7 cellular contexts compared by ENCODE assay signal in the genomic region with DNA sequence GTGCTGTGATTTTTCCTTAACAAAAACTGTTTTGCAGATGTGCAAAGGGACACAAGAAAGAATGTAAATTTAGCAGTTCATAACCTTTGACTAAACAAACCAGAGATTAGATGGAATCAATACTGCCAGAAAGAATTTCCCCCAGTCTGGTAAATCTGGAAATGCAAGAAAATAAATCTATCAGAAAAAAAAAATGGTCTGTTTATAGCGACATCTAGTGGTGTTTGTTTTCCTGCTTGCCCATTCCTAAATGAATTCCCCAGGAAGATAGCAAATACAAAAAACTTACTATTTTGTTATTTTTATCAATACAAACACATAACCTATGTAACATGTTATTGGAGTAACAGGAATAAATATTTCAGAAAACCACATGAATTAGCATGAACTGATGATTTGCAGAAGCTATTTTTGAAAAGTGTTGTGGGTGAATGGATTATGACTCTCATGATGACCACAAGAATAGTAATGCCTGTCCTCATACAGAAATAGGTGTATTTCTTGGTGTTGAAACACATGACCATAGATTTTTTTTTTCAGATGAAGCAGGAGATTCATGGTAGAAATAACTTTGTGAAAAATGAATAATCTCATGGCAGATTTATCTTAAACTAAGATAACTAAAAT.
DNase-seq lines count a peak whose midpoint lies in the region; ATAC-seq and TF ChIP-seq lines count a peak whose summit lies in the region.

No MANE protein-coding gene starts in this region.

- no peaks in the 10 kb centered on the region for H3K9me2 ChIP-seq in neural cell (ENCODE audit: insufficient read depth, low read length)

- peak; percentile 80 for TF ChIP-seq RAD21 in neural cell (conservative IDR thresholded peaks at IDR 0.05)

- H3K79me2 ChIP-seq in neural cell (replicated peaks; ENCODE audit: insufficient read depth, low read length) = no peaks in the 10 kb centered on the region

- intact Hi-C loops in left colon (cut with DNase I, micrococcal nuclease) = loop anchor here in 1 of 2 donors (10.0 kb wide), 1 partner anchor 1194 kb away; no protein-coding TSS in a partner anchor

- H3K9me3 Mint-ChIP-seq in chondrocyte (ENCODE audit: low read depth) = no peaks in the 10 kb centered on the region
- peaks cover 3% of the 10 kb centered on the region for H3K9me3 Mint-ChIP-seq in stimulated activated effector memory CD8-positive, alpha-beta T cell treated with anti-CD3 and anti-CD28 coated beads, Interleukin-12 subunit alpha, Interleukin-12 subunit beta, amount 100 ng/mL, for 72 hours

- H3F3A ChIP-seq in neural cell (ENCODE audit: insufficient read depth, low read length, poor library complexity, severe bottlenecking) = no peaks in the 10 kb centered on the region

- no peak overlapping the region for H2AFZ ChIP-seq in neural cell (ENCODE audit: low read depth, low read length)

- TF ChIP-seq EP300 in neural cell (conservative IDR thresholded peaks at IDR 0.05; ENCODE audit: poor library complexity, severe bottlenecking) = no peak

- H3K4me3 Mint-ChIP-seq in chondrocyte (ENCODE audit: unreplicated experiment) = no peak overlapping the region
- H3K4me3 Mint-ChIP-seq in stimulated activated effector memory CD8-positive, alpha-beta T cell treated with anti-CD3 and anti-CD28 coated beads, Interleukin-12 subunit alpha, Interleukin-12 subunit beta, amount 100 ng/mL, for 72 hours = no peak overlapping the region

- H3K9me3 ChIP-seq in neural cell (ENCODE audit: low read length) = no peaks in the 10 kb centered on the region

- H3K27me3 ChIP-seq in neural cell (ENCODE audit: insufficient read depth, low read depth, low read length) = no peaks in the 10 kb centered on the region

- peaks cover 7% of the 10 kb centered on the region for H3K27me3 Mint-ChIP-seq in chondrocyte (ENCODE audit: low read depth)

- H3K27ac Mint-ChIP-seq in chondrocyte (ENCODE audit: unreplicated experiment) = no peak overlapping the region
- no peak overlapping the region for H3K27ac Mint-ChIP-seq in stimulated activated effector memory CD8-positive, alpha-beta T cell treated with anti-CD3 and anti-CD28 coated beads, Interleukin-12 subunit alpha, Interleukin-12 subunit beta, amount 100 ng/mL, for 72 hours

- H3K27ac ChIP-seq in neural cell (ENCODE audit: low read length) = no peak overlapping the region

- TF ChIP-seq CTCF in GM12872 (IDR thresholded peaks at IDR 0.05; ENCODE audit: insufficient read depth, low read depth, low read length) (peak; percentile 57), NB4 (IDR thresholded peaks at IDR 0.05; ENCODE audit: low read depth, low read length) (peak; percentile 47), chondrocyte (IDR thresholded peaks at IDR 0.05) (peak; percentile 89), neural cell (IDR thresholded peaks at IDR 0.05; ENCODE audit: poor library complexity, severe bottlenecking) (peak; percentile 80)

- peak; percentile 68 for DNase-seq in NB4 (ENCODE audit: low read depth)
- no peak for DNase-seq in chondrocyte (ENCODE audit: low spot score)
- DNase-seq in left colon = no peak
- DNase-seq in stimulated activated effector memory CD8-positive, alpha-beta T cell treated with anti-CD3 and anti-CD28 coated beads, Interleukin-12 subunit alpha, Interleukin-12 subunit beta, amount 100 ng/mL, for 72 hours (ENCODE audit: low spot score in 2 of 2) = no peak

- no peak for TF ChIP-seq POLR2A in NB4 (IDR thresholded peaks at IDR 0.05; ENCODE audit: extremely low read depth, insufficient read length)

- no peaks in the 10 kb centered on the region for H3K36me3 ChIP-seq in neural cell (ENCODE audit: insufficient read depth, low read length)

- no peak overlapping the region for H3K4me2 ChIP-seq in neural cell (ENCODE audit: low read length)

- H3K36me3 Mint-ChIP-seq in chondrocyte (ENCODE audit: low read depth) = no peaks in the 10 kb centered on the region
- H3K36me3 Mint-ChIP-seq in stimulated activated effector memory CD8-positive, alpha-beta T cell treated with anti-CD3 and anti-CD28 coated beads, Interleukin-12 subunit alpha, Interleukin-12 subunit beta, amount 100 ng/mL, for 72 hours = no peaks in the 10 kb centered on the region

- H3K9ac ChIP-seq in neural cell (ENCODE audit: low read length) = no peak overlapping the region

- H3K4me3 ChIP-seq in NB4 (ENCODE audit: low read depth, low read length) = no peak overlapping the region
- H3K4me3 ChIP-seq in neural cell (ENCODE audit: low read length) = no peak overlapping the region

- ATAC-seq in left colon (no peak), GM19455 (IDR thresholded peaks at IDR 0.05; ENCODE audit: unreplicated experiment) (no peak)
- ATAC-seq in stimulated activated effector memory CD8-positive, alpha-beta T cell treated with anti-CD3 and anti-CD28 coated beads, Interleukin-12 subunit alpha, Interleukin-12 subunit beta, amount 100 ng/mL, for 72 hours = no peak

- no peaks in the 10 kb centered on the region for H3K4me1 Mint-ChIP-seq in chondrocyte (ENCODE audit: low read depth)
- H3K4me1 Mint-ChIP-seq in stimulated activated effector memory CD8-positive, alpha-beta T cell treated with anti-CD3 and anti-CD28 coated beads, Interleukin-12 subunit alpha, Interleukin-12 subunit beta, amount 100 ng/mL, for 72 hours = no peaks in the 10 kb centered on the region

- no peaks in the 10 kb centered on the region for H4K20me1 ChIP-seq in neural cell (ENCODE audit: insufficient read depth)

TF ChIP-seq in neural cell, 6 proteins besides CTCF, POLR2A, EP300 and RAD21:
- TF ChIP-seq POLR2AphosphoS5 (IDR thresholded peaks at IDR 0.05) (no peak), SMC3 (conservative IDR thresholded peaks at IDR 0.05; ENCODE audit: poor library complexity) (peak; percentile 83), MXI1 (conservative IDR thresholded peaks at IDR 0.05; ENCODE audit: poor library complexity, severe bottlenecking) (no peak)
